21 cellular contexts compared by ENCODE assay signal in the genomic region with DNA sequence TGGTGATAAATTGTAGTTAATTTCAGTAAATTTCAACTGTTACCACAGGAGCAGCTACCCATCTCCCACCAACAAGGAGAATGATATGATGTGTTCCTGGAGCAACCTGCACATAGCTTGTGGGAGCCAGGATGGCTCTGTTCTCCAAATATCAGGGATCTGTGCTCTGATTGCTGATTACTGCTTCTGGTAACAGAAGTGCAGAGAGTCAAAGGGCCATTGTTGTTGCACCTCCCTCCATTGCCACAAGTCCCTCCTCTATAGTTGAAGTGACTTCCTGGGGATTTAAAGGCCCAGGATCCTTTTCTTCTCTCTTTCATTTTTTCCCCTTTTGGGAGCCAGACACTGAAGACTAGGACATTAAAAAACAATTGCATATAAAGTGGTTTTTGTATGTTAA. TPM values are rescaled to one million over a fixed set of nuclear protein-coding genes. Genes with fewer than 3 reads are reported as not detected.
DNase-seq lines count a peak whose midpoint lies in the region; ATAC-seq and TF ChIP-seq lines count a peak whose summit lies in the region.
"Had no signal": no experiment of that assay in that cellular context is flagged by ENCODE, and none has a peak within 500 bp of the region (broad histone marks: within the 10 kb centered on the region; RNA-seq: fewer than 3 reads in every experiment).

No MANE protein-coding gene starts in this region.

- H2AFZ ChIP-seq in HCT116 (ENCODE audit: low read depth, low read length, poor library complexity, severe bottlenecking) (no peak overlapping the region), parathyroid adenoma (peak overlapping the region; percentile 64)

- H3K9me2 ChIP-seq in HCT116 (ENCODE audit: insufficient read depth), result no peaks in the 10 kb centered on the region

- TF ChIP-seq CTCF in HCT116 (IDR thresholded peaks at IDR 0.05 in 2 of 3, conservative IDR thresholded peaks at IDR 0.05 in 1 of 3; ENCODE audit: borderline replicate concordance in 1 of 3, insufficient read depth in 1 of 3, low read depth in 2 of 3, low read length in 2 of 3) (no peak), parathyroid adenoma (IDR thresholded peaks at IDR 0.05) (no peak), CD14-positive monocyte (IDR thresholded peaks at IDR 0.05) (no peak)

- H3K9ac ChIP-seq in HCT116 (ENCODE audit: low read length) (no peak overlapping the region), parathyroid adenoma (no peak overlapping the region)

- H3K4me1 Mint-ChIP-seq in CD14-positive monocyte, result no peaks in the 10 kb centered on the region

- in situ Hi-C loops in SK-MEL-5 (cut with HindIII; ENCODE audit: low pct_unique_long_range_greater_than_20kb, low sequenced_read_pairs), result no loop called here

- POLR2A ChIA-PET in HCT116 (lab: Charles Lee), result no interaction called here

- H3K4me3 Mint-ChIP-seq in CD14-positive monocyte, result no peak overlapping the region
- H3K4me3 Mint-ChIP-seq: activated CD8-positive, alpha-beta T cell treated with anti-CD3 and anti-CD28 coated beads for 36 hours; activated naive CD8-positive, alpha-beta T cell; activated T-cell treated with anti-CD3 and anti-CD28 coated beads, Interleukin-2, amount 50 U/mL, for 4 hours had no signal

- H3K27ac ChIP-seq in HCT116 (ENCODE audit: low read depth, low read length), result no peak overlapping the region
- no peak overlapping the region for H3K27ac ChIP-seq in parathyroid adenoma
- H3K27ac ChIP-seq: body of pancreas, gastroesophageal sphincter, skin epidermis, WERI-Rb-1 had no signal

- CTCF ChIA-PET in HCT116 (lab: Charles Lee), result no interaction called here

- BruUV-seq in HCT116 (replicated peaks; lab: Mats Ljungman, UMichigan), result no TSS peak

- H3K4me2 ChIP-seq in HCT116 (ENCODE audit: low read length), result no peak overlapping the region
- no peak overlapping the region for H3K4me2 ChIP-seq in parathyroid adenoma (ENCODE audit: low read length)

- DNase-seq in HCT116 (ENCODE audit: low read depth, low spot score) (no peak), SK-MEL-5 (ENCODE audit: low read depth, low spot score) (peak; percentile 52), hippocampal formation (lab: John Stamatoyannopoulos, UW) (peak; percentile 14 to 49), CD14-positive monocyte (ENCODE audit: low spot score) (no peak), cerebellar cortex (ENCODE audit: low spot score) (no peak)
- DNase-seq: activated CD8-positive, alpha-beta T cell treated with anti-CD3 and anti-CD28 coated beads for 36 hours; activated T-cell treated with anti-CD3 and anti-CD28 coated beads, Interleukin-2, amount 50 U/mL, for 4 hours; BE2C; body of pancreas; GF-D8; NCI-H1930; NCI-H69; Right ventricle myocardium superior; stimulated activated CD4-positive, alpha-beta T cell treated with anti-CD3 and anti-CD28 coated beads, Interleukin-4, amount 100 ng/mL, for 24 hours; WERI-Rb-1 had no signal

- intact Hi-C loops in HCT116 (cut with micrococcal nuclease), result no loop called here
- intact Hi-C loops in CD14-positive monocyte (cut with micrococcal nuclease), result no loop called here

- H3K27me3 ChIP-seq in HCT116 (ENCODE audit: insufficient read depth, low read length) (no peaks in the 10 kb centered on the region), parathyroid adenoma (ENCODE audit: control insufficient read depth, insufficient read depth, low read length) (no peaks in the 10 kb centered on the region)
- H3K27me3 ChIP-seq: BE2C, body of pancreas, gastroesophageal sphincter had no signal

- ATAC-seq in HCT116 (peak; percentile 70), GM18909 (IDR thresholded peaks at IDR 0.05; ENCODE audit: poor library complexity, unreplicated experiment) (no peak)
- ATAC-seq: activated CD8-positive, alpha-beta T cell treated with anti-CD3 and anti-CD28 coated beads for 36 hours; activated T-cell treated with anti-CD3 and anti-CD28 coated beads, Interleukin-2, amount 50 U/mL, for 4 hours; body of pancreas; gastroesophageal sphincter had no signal

- H3K4me1 ChIP-seq in HCT116 (ENCODE audit: control insufficient read depth in 1 of 2, insufficient read depth in 2 of 2, low read length in 2 of 2), result peaks cover 0 to 4% of the 10 kb centered on the region in 2 experiments; a peak in 2 of 4 replicates
- H3K4me1 ChIP-seq in parathyroid adenoma, result no peaks in the 10 kb centered on the region
- H3K4me1 ChIP-seq: BE2C, body of pancreas, gastroesophageal sphincter had no signal

- peaks cover 0 to 2% (median 1%) of the 10 kb centered on the region in 3 donors for H3K27me3 Mint-ChIP-seq in CD14-positive monocyte (ENCODE audit: low read depth in 3 of 3)
- H3K27me3 Mint-ChIP-seq: activated naive CD8-positive, alpha-beta T cell had no signal

- no peaks in the 10 kb centered on the region for H3K36me3 ChIP-seq in HCT116 (ENCODE audit: control insufficient read depth in 1 of 2, insufficient read depth in 2 of 2, low read length in 2 of 2)
- H3K36me3 ChIP-seq in parathyroid adenoma (ENCODE audit: control insufficient read depth, insufficient read depth, low read length), result no peaks in the 10 kb centered on the region
- H3K36me3 ChIP-seq: BE2C, gastroesophageal sphincter, WERI-Rb-1 had no signal

- no peaks in the 10 kb centered on the region for H4K20me1 ChIP-seq in HCT116 (ENCODE audit: insufficient read depth)

- peaks cover 6 to 19% (median 9%) of the 10 kb centered on the region in 7 donors for H3K9me3 Mint-ChIP-seq in CD14-positive monocyte
- H3K9me3 Mint-ChIP-seq: activated CD8-positive, alpha-beta T cell treated with anti-CD3 and anti-CD28 coated beads for 36 hours had no signal

- H3K4me3 ChIP-seq in HCT116 (replicated peaks in 1 of 2; ENCODE audit: low read depth in 1 of 2, low read length in 2 of 2) (no peak overlapping the region), parathyroid adenoma (ENCODE audit: low read depth, low read length) (no peak overlapping the region)
- H3K4me3 ChIP-seq: body of pancreas, gastroesophageal sphincter, skin epidermis had no signal

- no peaks in the 10 kb centered on the region for H3K79me2 ChIP-seq in HCT116 (ENCODE audit: insufficient read depth, low read length)
- no peaks in the 10 kb centered on the region for H3K79me2 ChIP-seq in parathyroid adenoma

- TF ChIP-seq RAD21 in HCT116 (IDR thresholded peaks at IDR 0.05; ENCODE audit: low read depth), result no peak

- no peaks in the 10 kb centered on the region for H3K36me3 Mint-ChIP-seq in CD14-positive monocyte

- no peak for TF ChIP-seq POLR2A in HCT116 (IDR thresholded peaks at IDR 0.05; ENCODE audit: borderline replicate concordance, extremely low read depth, insufficient read depth, insufficient read length)

- RAD21 ChIA-PET in HCT116 (lab: Charles Lee; ENCODE audit: low non-redundant PET in 1 of 2, low total read pairs in 2 of 2, uncharacterized antibody in 2 of 2, unreplicated experiment in 2 of 2), result no interaction called here

- H3K9me3 ChIP-seq in HCT116 (ENCODE audit: control insufficient read depth in 1 of 2, insufficient read depth in 1 of 2, low read depth in 1 of 2, low read length in 2 of 2) (no peaks in the 10 kb centered on the region), parathyroid adenoma (ENCODE audit: control insufficient read depth, low read length) (no peaks in the 10 kb centered on the region)
- H3K9me3 ChIP-seq: BE2C, body of pancreas, gastroesophageal sphincter had no signal

- no peak overlapping the region for H3K27ac Mint-ChIP-seq in CD14-positive monocyte
- H3K27ac Mint-ChIP-seq: activated CD8-positive, alpha-beta T cell treated with anti-CD3 and anti-CD28 coated beads for 36 hours; activated naive CD8-positive, alpha-beta T cell had no signal

TF ChIP-seq in HCT116, 20 proteins besides CTCF, POLR2A, EP300 and RAD21:
- TF ChIP-seq YY1 (IDR thresholded peaks at IDR 0.05; ENCODE audit: extremely low read depth, insufficient replicate concordance, low read depth, low read length) (no peak), CBX3 (IDR thresholded peaks at IDR 0.05; ENCODE audit: low read depth) (no peak), ZNF274 (IDR thresholded peaks at IDR 0.05; ENCODE audit: low read depth, low read length) (no peak), EZH2 (IDR thresholded peaks at IDR 0.05) (no peak), TCF7L2 (IDR thresholded peaks at IDR 0.05; ENCODE audit: borderline replicate concordance, extremely low read depth, insufficient read depth, insufficient read length) (no peak), CEBPB (IDR thresholded peaks at IDR 0.05; ENCODE audit: low read depth) (no peak), EGR1 (IDR thresholded peaks at IDR 0.05; ENCODE audit: low read depth) (no peak)
- TF ChIP-seq, protein P1, sequence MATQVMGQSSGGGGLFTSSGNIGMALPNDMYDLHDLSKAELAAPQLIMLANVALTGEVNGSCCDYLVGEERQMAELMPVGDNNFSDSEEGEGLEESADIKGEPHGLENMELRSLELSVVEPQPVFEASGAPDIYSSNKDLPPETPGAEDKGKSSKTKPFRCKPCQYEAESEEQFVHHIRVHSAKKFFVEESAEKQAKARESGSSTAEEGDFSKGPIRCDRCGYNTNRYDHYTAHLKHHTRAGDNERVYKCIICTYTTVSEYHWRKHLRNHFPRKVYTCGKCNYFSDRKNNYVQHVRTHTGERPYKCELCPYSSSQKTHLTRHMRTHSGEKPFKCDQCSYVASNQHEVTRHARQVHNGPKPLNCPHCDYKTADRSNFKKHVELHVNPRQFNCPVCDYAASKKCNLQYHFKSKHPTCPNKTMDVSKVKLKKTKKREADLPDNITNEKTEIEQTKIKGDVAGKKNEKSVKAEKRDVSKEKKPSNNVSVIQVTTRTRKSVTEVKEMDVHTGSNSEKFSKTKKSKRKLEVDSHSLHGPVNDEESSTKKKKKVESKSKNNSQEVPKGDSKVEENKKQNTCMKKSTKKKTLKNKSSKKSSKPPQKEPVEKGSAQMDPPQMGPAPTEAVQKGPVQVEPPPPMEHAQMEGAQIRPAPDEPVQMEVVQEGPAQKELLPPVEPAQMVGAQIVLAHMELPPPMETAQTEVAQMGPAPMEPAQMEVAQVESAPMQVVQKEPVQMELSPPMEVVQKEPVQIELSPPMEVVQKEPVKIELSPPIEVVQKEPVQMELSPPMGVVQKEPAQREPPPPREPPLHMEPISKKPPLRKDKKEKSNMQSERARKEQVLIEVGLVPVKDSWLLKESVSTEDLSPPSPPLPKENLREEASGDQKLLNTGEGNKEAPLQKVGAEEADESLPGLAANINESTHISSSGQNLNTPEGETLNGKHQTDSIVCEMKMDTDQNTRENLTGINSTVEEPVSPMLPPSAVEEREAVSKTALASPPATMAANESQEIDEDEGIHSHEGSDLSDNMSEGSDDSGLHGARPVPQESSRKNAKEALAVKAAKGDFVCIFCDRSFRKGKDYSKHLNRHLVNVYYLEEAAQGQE (IDR thresholded peaks at IDR 0.05; ENCODE audit: low read depth), result no peak
- TF ChIP-seq, protein P2, sequence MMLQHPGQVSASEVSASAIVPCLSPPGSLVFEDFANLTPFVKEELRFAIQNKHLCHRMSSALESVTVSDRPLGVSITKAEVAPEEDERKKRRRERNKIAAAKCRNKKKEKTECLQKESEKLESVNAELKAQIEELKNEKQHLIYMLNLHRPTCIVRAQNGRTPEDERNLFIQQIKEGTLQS (IDR thresholded peaks at IDR 0.05), result no peak

RNA-seq across cellular contexts. Expression of a gene that starts 51.6 kb away (rescaled TPM):
- total RNA-seq in HCT116 (2021; ENCODE audit: unreplicated experiment), result not detected
- polyA plus RNA-seq in HCT116 (2012), result 0.31 and 0.42 TPM in 2 replicates
- total RNA-seq in SK-MEL-5 (2014; rRNA removed; shearing (Covaris generic)), result not detected in 2 replicates
- 0.13 TPM in 1 of 2 replicates, not detected in the other for polyA plus RNA-seq in SK-MEL-5 (2015; cell fraction: cytosol; rRNA removed)
- polyA plus RNA-seq in SK-MEL-5 (2015; cell fraction: nucleus; rRNA removed), result not detected in 2 replicates
- polyA plus RNA-seq in CD14-positive monocyte, result not detected
- total RNA-seq: myocyte, Right ventricle myocardium superior had no signal

Comparison
In these comparisons a context has a peak if more than half of its experiments do, and no peak if none do; other contexts are left out.
1. DNase-seq: peak in SK-MEL-5 (single experiment) and hippocampal formation (2 of 2); none in HCT116 (single experiment), CD14-positive monocyte (single experiment) and cerebellar cortex (single experiment).